Comparison of ENCODE assay signal across 22 cellular contexts in the genomic region with DNA sequence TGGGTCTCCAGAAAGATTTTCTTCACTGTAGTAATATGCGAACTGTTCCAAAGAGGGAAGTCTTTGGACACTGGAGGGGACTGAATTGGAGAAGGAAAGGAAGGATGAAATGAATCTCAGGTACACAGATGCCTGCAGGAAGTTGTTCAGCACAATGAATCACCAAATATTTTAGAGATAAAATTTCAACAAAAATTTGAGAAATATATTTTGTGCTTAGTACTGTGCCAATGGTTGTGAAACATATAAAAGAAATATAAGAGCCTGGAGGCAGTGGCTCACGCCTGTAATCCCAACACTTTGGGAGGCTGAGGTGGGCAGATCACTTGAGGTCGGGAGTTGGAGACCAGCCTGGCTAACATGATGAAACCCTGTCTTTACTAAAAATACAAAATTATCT.
"Had no signal": no experiment of that assay in that cellular context is flagged by ENCODE, and none has a peak within 500 bp of the region (broad histone marks: within the 10 kb centered on the region; RNA-seq: fewer than 3 reads in every experiment).

No MANE protein-coding gene starts in this region.

- H3K9me3 Mint-ChIP-seq: activated CD4-positive, alpha-beta memory T cell treated with anti-CD3 and anti-CD28 coated beads for 36 hours; activated T-helper 17 cell treated with anti-CD3 and anti-CD28 coated beads, Interleukin-2, amount 50 U/mL, for 72 hours; effector memory CD8-positive, alpha-beta T cell; mesothelial cell of epicardium; neural progenitor cell; WTC11 had no signal

- H2AFZ ChIP-seq: neural progenitor cell had no signal

- H3K27ac Mint-ChIP-seq: activated CD4-positive, alpha-beta memory T cell treated with anti-CD3 and anti-CD28 coated beads for 36 hours; activated CD8-positive, alpha-beta memory T cell treated with anti-CD3 and anti-CD28 coated beads, Interleukin-2, amount 10 ng/mL, durations not matched to agents 7 days and 5 days; activated T-helper 17 cell treated with anti-CD3 and anti-CD28 coated beads, Interleukin-2, amount 50 U/mL, for 72 hours; effector memory CD8-positive, alpha-beta T cell; mesothelial cell of epicardium; neural progenitor cell; WTC11 had no signal

- H3K4me3 Mint-ChIP-seq: activated CD4-positive, alpha-beta memory T cell treated with anti-CD3 and anti-CD28 coated beads for 36 hours; activated CD8-positive, alpha-beta memory T cell treated with anti-CD3 and anti-CD28 coated beads, Interleukin-2, amount 10 ng/mL, durations not matched to agents 7 days and 5 days; activated T-helper 17 cell treated with anti-CD3 and anti-CD28 coated beads, Interleukin-2, amount 50 U/mL, for 72 hours; mesothelial cell of epicardium; WTC11 had no signal

- H3K27ac ChIP-seq: cardiac muscle cell, neural progenitor cell, prostate gland, skin epidermis, suprapubic skin, transverse colon, vagina had no signal

- H3K27me3 Mint-ChIP-seq: activated CD4-positive, alpha-beta memory T cell treated with anti-CD3 and anti-CD28 coated beads for 36 hours; activated CD8-positive, alpha-beta memory T cell treated with anti-CD3 and anti-CD28 coated beads, Interleukin-2, amount 10 ng/mL, durations not matched to agents 7 days and 5 days; activated T-helper 17 cell treated with anti-CD3 and anti-CD28 coated beads, Interleukin-2, amount 50 U/mL, for 72 hours; effector memory CD8-positive, alpha-beta T cell had no signal

- H3K4me3 ChIP-seq: cardiac muscle cell, lung, neural progenitor cell, prostate gland, skin epidermis, suprapubic skin, transverse colon, vagina had no signal

- ATAC-seq: activated CD8-positive, alpha-beta memory T cell treated with anti-CD3 and anti-CD28 coated beads, Interleukin-2, amount 10 ng/mL, durations not matched to agents 7 days and 5 days; activated T-helper 17 cell treated with anti-CD3 and anti-CD28 coated beads, Interleukin-2, amount 50 U/mL, for 72 hours; effector memory CD8-positive, alpha-beta T cell; right cardiac atrium; stimulated activated naive CD8-positive, alpha-beta T cell treated with anti-CD3 and anti-CD28 coated beads, Interleukin-15, Interleukin-2, amounts not matched to agents 100 U/mL and 50 U/mL, for 24 hours; WTC11 had no signal

- H3K4me1 ChIP-seq: prostate gland had no signal

- H3K36me3 ChIP-seq: neural progenitor cell, prostate gland had no signal

- H3K9ac ChIP-seq: neural progenitor cell had no signal

- H3K9me3 ChIP-seq: prostate gland, suprapubic skin, transverse colon, vagina had no signal

- H3K27me3 ChIP-seq: cardiac muscle cell, neural progenitor cell, suprapubic skin, transverse colon, vagina had no signal

- H3K4me2 ChIP-seq: neural progenitor cell had no signal

- DNase-seq: activated CD4-positive, alpha-beta memory T cell treated with anti-CD3 and anti-CD28 coated beads for 36 hours; activated CD4-positive, alpha-beta T cell treated with anti-CD3 and anti-CD28 coated beads for 4 hours; activated CD8-positive, alpha-beta memory T cell treated with anti-CD3 and anti-CD28 coated beads, Interleukin-2, amount 10 ng/mL, durations not matched to agents 7 days and 5 days; activated naive CD4-positive, alpha-beta T cell treated with Interleukin-2 at 50 U/mL for 16 hours; activated T-cell treated with anti-CD3 and anti-CD28 coated beads, Interleukin-2, amount 50 U/mL, for 1 hour; effector memory CD8-positive, alpha-beta T cell; foreskin melanocyte; hypothalamus; islet precursor cell; right cardiac atrium; stimulated activated naive CD8-positive, alpha-beta T cell treated with anti-CD3 and anti-CD28 coated beads, Interleukin-15, Interleukin-2, amounts not matched to agents 100 U/mL and 50 U/mL, for 24 hours; transverse colon had no signal
